ENCODE assay signal across 11 cellular contexts in genomic region chr11:72432347-72433287, GRCh38. TPM values are rescaled to one million over a fixed set of nuclear protein-coding genes. Genes with fewer than 3 reads are reported as not detected.
DNase-seq lines count a peak whose midpoint lies in the region; ATAC-seq and TF ChIP-seq lines count a peak whose summit lies in the region.
"Had no signal": no experiment of that assay in that cellular context is flagged by ENCODE, and none has a peak within 500 bp of the region (broad histone marks: within the 10 kb centered on the region; RNA-seq: fewer than 3 reads in every experiment).

No MANE protein-coding gene starts in this region.

- POLR2A ChIA-PET in activated B cell treated with CpG ODN at 0.5 μM for 24 hours (lab: Charles Lee), result no interaction called here

- peaks cover 3% of the 10 kb centered on the region for H3K79me2 ChIP-seq in fibroblast of lung (ENCODE audit: control insufficient read depth, insufficient read depth, low read length)

- TF ChIP-seq POLR2A in esophagus muscularis mucosa (IDR thresholded peaks at IDR 0.05; ENCODE audit: low read depth), result no peak

- H3K9ac ChIP-seq in fibroblast of lung (ENCODE audit: insufficient read depth, low read length), result no peak overlapping the region

- H3K4me1 Mint-ChIP-seq in activated naive CD4-positive, alpha-beta T cell treated with anti-CD3 and anti-CD28 coated beads for 36 hours (ENCODE audit: low read depth), result peaks cover 30% of the 10 kb centered on the region
- H3K4me1 Mint-ChIP-seq in activated B cell treated with CpG ODN at 0.5 μM for 24 hours, result peaks cover 36% of the 10 kb centered on the region
- H3K4me1 Mint-ChIP-seq in stimulated activated memory B cell treated with anti-CD40 and anti-IgM and Interleukin-4, amounts not matched to agents 10 μg/mL and 1 μg/mL and 100 μg/mL, for 72 hours, result peaks cover 36% of the 10 kb centered on the region

- no peaks in the 10 kb centered on the region for H3K27me3 ChIP-seq in fibroblast of lung (ENCODE audit: control insufficient read depth, insufficient read depth, low read length)
- no peaks in the 10 kb centered on the region for H3K27me3 ChIP-seq in esophagus muscularis mucosa
- H3K27me3 ChIP-seq: stomach had no signal

- H3K9me3 ChIP-seq in fibroblast of lung (ENCODE audit: control insufficient read depth, insufficient read depth, low read depth, low read length) (no peaks in the 10 kb centered on the region), esophagus muscularis mucosa (no peaks in the 10 kb centered on the region)
- H3K9me3 ChIP-seq: stomach had no signal

- no peaks in the 10 kb centered on the region for H3K9me3 Mint-ChIP-seq in activated naive CD4-positive, alpha-beta T cell treated with anti-CD3 and anti-CD28 coated beads for 36 hours
- H3K9me3 Mint-ChIP-seq in activated B cell treated with CpG ODN at 0.5 μM for 24 hours, result no peaks in the 10 kb centered on the region
- H3K9me3 Mint-ChIP-seq in stimulated activated memory B cell treated with anti-CD40 and anti-IgM and Interleukin-4, amounts not matched to agents 10 μg/mL and 1 μg/mL and 100 μg/mL, for 72 hours, result no peaks in the 10 kb centered on the region

- H3K36me3 ChIP-seq in fibroblast of lung (ENCODE audit: control insufficient read depth, insufficient read depth, low read length) (peaks cover 5% of the 10 kb centered on the region), esophagus muscularis mucosa (peaks cover 0 to 30% (median 27%) of the 10 kb centered on the region in 4 donors)

- intact Hi-C loops in activated naive CD4-positive, alpha-beta T cell treated with anti-CD3 and anti-CD28 coated beads for 36 hours (cut with micrococcal nuclease), result loop anchor here (5.0 to 10.0 kb wide), 7 partner anchors 80 to 520 kb away; partner anchors contain the start of gene PHOX2A
- intact Hi-C loops in activated B cell treated with CpG ODN at 0.5 μM for 24 hours (cut with micrococcal nuclease) (loop anchor here (5.0 kb wide), 4 partner anchors 75 to 455 kb away; partner anchors contain the start of gene ANAPC15), esophagus muscularis mucosa (cut with DNase I) (loop anchor here (5.0 kb wide), 1 partner anchor 210 kb away; the partner anchor contains the start of gene INPPL1)

- no peak for TF ChIP-seq EP300 in esophagus muscularis mucosa (IDR thresholded peaks at IDR 0.05)

- TF ChIP-seq CTCF in activated B cell treated with CpG ODN at 0.5 μM for 24 hours (IDR thresholded peaks at IDR 0.05), result no peak
- TF ChIP-seq CTCF in fibroblast of lung (conservative IDR thresholded peaks at IDR 0.05 in 1 of 2, IDR thresholded peaks at IDR 0.05 in 1 of 2; ENCODE audit: low read depth in 1 of 2, low read length in 2 of 2), result no peak
- TF ChIP-seq CTCF in esophagus muscularis mucosa (IDR thresholded peaks at IDR 0.05), result no peak

- H3K4me1 ChIP-seq in fibroblast of lung (ENCODE audit: control insufficient read depth, extremely low read depth, insufficient read depth, low read length) (peaks cover 2% of the 10 kb centered on the region), esophagus muscularis mucosa (peaks cover 12 to 41% (median 31%) of the 10 kb centered on the region in 4 donors)

- H4K20me1 ChIP-seq in fibroblast of lung (ENCODE audit: control insufficient read depth, extremely low read depth, insufficient read depth, low read length), result no peaks in the 10 kb centered on the region

- no peak overlapping the region for H3K27ac Mint-ChIP-seq in activated naive CD4-positive, alpha-beta T cell treated with anti-CD3 and anti-CD28 coated beads for 36 hours
- H3K27ac Mint-ChIP-seq in activated B cell treated with CpG ODN at 0.5 μM for 24 hours, result no peak overlapping the region
- peak overlapping the region; percentile 3 for H3K27ac Mint-ChIP-seq in stimulated activated memory B cell treated with anti-CD40 and anti-IgM and Interleukin-4, amounts not matched to agents 10 μg/mL and 1 μg/mL and 100 μg/mL, for 72 hours

- H3K27me3 Mint-ChIP-seq in activated naive CD4-positive, alpha-beta T cell treated with anti-CD3 and anti-CD28 coated beads for 36 hours (ENCODE audit: low read depth), result no peaks in the 10 kb centered on the region
- H3K27me3 Mint-ChIP-seq in activated B cell treated with CpG ODN at 0.5 μM for 24 hours, result no peaks in the 10 kb centered on the region
- H3K27me3 Mint-ChIP-seq in stimulated activated memory B cell treated with anti-CD40 and anti-IgM and Interleukin-4, amounts not matched to agents 10 μg/mL and 1 μg/mL and 100 μg/mL, for 72 hours, result peaks cover 6% of the 10 kb centered on the region

- peaks cover 6% of the 10 kb centered on the region for H3K36me3 Mint-ChIP-seq in activated naive CD4-positive, alpha-beta T cell treated with anti-CD3 and anti-CD28 coated beads for 36 hours (ENCODE audit: low read depth)
- H3K36me3 Mint-ChIP-seq in activated B cell treated with CpG ODN at 0.5 μM for 24 hours (ENCODE audit: low read depth), result peaks cover 33% of the 10 kb centered on the region
- H3K36me3 Mint-ChIP-seq in stimulated activated memory B cell treated with anti-CD40 and anti-IgM and Interleukin-4, amounts not matched to agents 10 μg/mL and 1 μg/mL and 100 μg/mL, for 72 hours, result peaks cover 13% of the 10 kb centered on the region

- no peak for ATAC-seq in activated B cell treated with CpG ODN at 0.5 μM for 24 hours (ENCODE audit: low read depth)
- no peak for ATAC-seq in stimulated activated memory B cell treated with anti-CD40 and anti-IgM and Interleukin-4, amounts not matched to agents 10 μg/mL and 1 μg/mL and 100 μg/mL, for 72 hours
- ATAC-seq in GM19328 (IDR thresholded peaks at IDR 0.05; ENCODE audit: unreplicated experiment), result no peak
- no peak for ATAC-seq in GM21526 (IDR thresholded peaks at IDR 0.05; ENCODE audit: low FRiP score, unreplicated experiment)

- CTCF ChIA-PET in activated naive CD4-positive, alpha-beta T cell treated with anti-CD3 and anti-CD28 coated beads for 36 hours (lab: Charles Lee), result interaction anchor here (0.6 to 6.4 kb wide), 12 partner anchors 8 to 502 kb away, joined by 3 to 58 read pairs (median 8); no protein-coding TSS in a partner anchor
- CTCF ChIA-PET in activated B cell treated with CpG ODN at 0.5 μM for 24 hours (lab: Charles Lee), result interaction anchor here (1.7 to 2.3 kb wide), 3 partner anchors 21 to 455 kb away, joined by 5 to 17 read pairs (median 8); no protein-coding TSS in a partner anchor

- no peak overlapping the region for H2AFZ ChIP-seq in fibroblast of lung (ENCODE audit: low read length)

- DNase-seq in activated naive CD4-positive, alpha-beta T cell treated with anti-CD3 and anti-CD28 coated beads for 36 hours, result no peak
- DNase-seq in activated naive CD4-positive, alpha-beta T cell treated with Interleukin-2 at 50 U/mL for 16 hours, result no peak
- DNase-seq in activated B cell treated with CpG ODN at 0.5 μM for 24 hours, result no peak
- DNase-seq in fibroblast of lung (ENCODE audit: low read depth in 2 of 2), result no peak
- DNase-seq in esophagus muscularis mucosa (ENCODE audit: extremely low spot score), result no peak
- DNase-seq: NCI-H446 treated with DMSO at 0.1 percent for 48 hours, SIG-M5, stomach had no signal

- H3K27ac ChIP-seq in fibroblast of lung (ENCODE audit: insufficient read depth, low read length) (no peak overlapping the region), esophagus muscularis mucosa (replicated peaks in 1 of 4) (peak overlapping the region in 1 of 4 donors; percentile 10)

- H3K4me3 Mint-ChIP-seq in activated naive CD4-positive, alpha-beta T cell treated with anti-CD3 and anti-CD28 coated beads for 36 hours, result peak overlapping the region; percentile 30
- peak overlapping the region; percentile 54 for H3K4me3 Mint-ChIP-seq in activated B cell treated with CpG ODN at 0.5 μM for 24 hours
- H3K4me3 Mint-ChIP-seq in stimulated activated memory B cell treated with anti-CD40 and anti-IgM and Interleukin-4, amounts not matched to agents 10 μg/mL and 1 μg/mL and 100 μg/mL, for 72 hours, result peak overlapping the region; percentile 59

- H3K4me2 ChIP-seq in fibroblast of lung (ENCODE audit: extremely low read depth, insufficient read depth, low read length), result peak overlapping the region; percentile 52

- WGBS in esophagus muscularis mucosa, result 72% methylated on average over 9 of the region's 9 CpGs

- H3K4me3 ChIP-seq in fibroblast of lung (replicated peaks in 1 of 4; ENCODE audit: control extremely low read depth in 1 of 4, insufficient read depth in 1 of 4, low read depth in 3 of 4, low read length in 4 of 4) (no peak overlapping the region), esophagus muscularis mucosa (no peak overlapping the region)

RNA-seq across cellular contexts. Expression of gene CLPB, which starts 1.7 kb away (rescaled TPM):
- total RNA-seq in activated naive CD4-positive, alpha-beta T cell treated with anti-CD3 and anti-CD28 coated beads for 36 hours, result 10 to 100 TPM; 42.4 to 47.3 TPM
- total RNA-seq in activated B cell treated with CpG ODN at 0.5 μM for 24 hours (25.7 and 28.8 TPM in 2 replicates), fibroblast of lung (22.3 and 34.2 TPM in 2 replicates), esophagus muscularis mucosa (10 to 100 TPM; 15.4 to 23.2 (median 22.6) TPM)
- polyA plus RNA-seq in fibroblast of lung, result 14.9 and 26.7 TPM in 2 replicates
- 14.3 and 24.6 TPM in 2 replicates for polyA plus RNA-seq in fibroblast of lung (2012)
- 47.5 and 101 TPM in 2 replicates for polyA minus RNA-seq in fibroblast of lung (ENCODE audit: low replicate concordance)
